In the genomic region with DNA sequence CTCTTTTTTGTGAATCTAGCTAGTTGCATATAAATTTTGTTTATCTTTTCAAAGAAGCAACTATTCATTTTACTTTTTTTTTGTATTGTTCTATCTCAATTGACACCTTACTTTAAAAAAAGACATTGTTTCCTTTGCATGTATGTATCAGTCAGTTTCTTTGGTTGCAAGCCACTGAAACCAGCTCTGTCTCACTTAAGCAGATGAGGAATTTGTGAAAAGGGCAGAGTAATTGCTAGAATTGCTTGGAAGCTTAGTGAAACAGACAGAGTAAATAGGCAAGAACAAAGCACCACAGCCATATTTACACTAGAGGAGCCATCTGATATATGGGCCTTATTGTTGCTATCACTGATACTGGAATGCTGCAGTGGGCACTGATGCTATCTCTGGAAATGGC, we compare ENCODE assay signal across 27 cellular contexts.
"Had no signal": no experiment of that assay in that cellular context is flagged by ENCODE, and none has a peak within 500 bp of the region (broad histone marks: within the 10 kb centered on the region; RNA-seq: fewer than 3 reads in every experiment).

No MANE protein-coding gene starts in this region.

- FAIRE-seq: keratinocyte had no signal

- H3K27ac Mint-ChIP-seq: mesothelial cell of epicardium; natural killer cell; nephron progenitor cell; progenitor cell of endocrine pancreas; stimulated activated memory B cell treated with anti-CD40 and anti-IgM and Interleukin-4, amounts not matched to agents 10 μg/mL and 1 μg/mL and 100 μg/mL, for 72 hours; stimulated activated naive CD8-positive, alpha-beta T cell treated with anti-CD3 and anti-CD28 coated beads, Interleukin-15, amount 100 ng/mL, for 72 hours had no signal

- DNase-seq: hippocampal formation; kidney glomerular epithelial cell; left colon; left lung; lower lobe of right lung; mammary epithelial cell; naive B cell; natural killer cell; nephron progenitor cell; right lobe of liver; stimulated activated CD4-positive, alpha-beta T cell treated with anti-CD3 and anti-CD28 coated beads, Interleukin-1b, Interleukin-23, amount 100 ng/mL, for 48 hours; stimulated activated CD4-positive, alpha-beta T cell treated with anti-CD3 and anti-CD28 coated beads, Interleukin-2, amount 100 ng/mL, for 48 hours; stimulated activated CD4-positive, alpha-beta T cell treated with anti-CD3 and anti-CD28 coated beads, Interleukin-4, amount 100 ng/mL, for 4 hours; stimulated activated CD8-positive, alpha-beta memory T cell treated with anti-CD3 and anti-CD28 coated beads, Interleukin-4, amount 100 ng/mL, for 48 hours; stimulated activated naive CD4-positive, alpha-beta T cell treated with Interleukin-2 at 50 U/mL for 16 hours; stimulated activated naive CD8-positive, alpha-beta T cell treated with anti-CD3 and anti-CD28 coated beads, Interleukin-15, amount 100 ng/mL, for 72 hours; substantia nigra; upper lobe of left lung had no signal

- H3K27me3 ChIP-seq: left lung, right atrium auricular region, right lobe of liver, tibial nerve, upper lobe of left lung, vagina had no signal

- H3K27ac ChIP-seq: left lung, lower lobe of right lung, parathyroid adenoma, right atrium auricular region, right lobe of liver, tibial nerve, upper lobe of left lung, vagina had no signal

- H3K9me3 ChIP-seq: left lung, lower lobe of right lung, right atrium auricular region, right lobe of liver, upper lobe of left lung, vagina had no signal

- H3K4me3 Mint-ChIP-seq: mesothelial cell of epicardium; naive B cell; natural killer cell; nephron progenitor cell; stimulated activated memory B cell treated with anti-CD40 and anti-IgM and Interleukin-4, amounts not matched to agents 10 μg/mL and 1 μg/mL and 100 μg/mL, for 72 hours; stimulated activated naive CD8-positive, alpha-beta T cell treated with anti-CD3 and anti-CD28 coated beads, Interleukin-15, amount 100 ng/mL, for 72 hours had no signal

- H3K9me3 Mint-ChIP-seq: stimulated activated memory B cell treated with anti-CD40 and anti-IgM and Interleukin-4, amounts not matched to agents 10 μg/mL and 1 μg/mL and 100 μg/mL, for 72 hours had no signal

- H3K4me3 ChIP-seq: left lung, lower lobe of right lung, right atrium auricular region, right lobe of liver, smooth muscle cell, tibial nerve, upper lobe of left lung, vagina had no signal

- H2AFZ ChIP-seq: parathyroid adenoma had no signal

- H3K4me2 ChIP-seq: smooth muscle cell had no signal

- H3K36me3 ChIP-seq: left lung, lower lobe of right lung, right atrium auricular region, right lobe of liver, tibial nerve, upper lobe of left lung, vagina had no signal

- ATAC-seq: left colon; left lung; lower lobe of right lung; natural killer cell; stimulated activated memory B cell treated with anti-CD40 and anti-IgM and Interleukin-4, amounts not matched to agents 10 μg/mL and 1 μg/mL and 100 μg/mL, for 72 hours; stimulated activated naive CD8-positive, alpha-beta T cell treated with anti-CD3 and anti-CD28 coated beads, Interleukin-15, amount 100 ng/mL, for 72 hours had no signal

- H3K4me1 ChIP-seq: left lung, lower lobe of right lung, parathyroid adenoma, right atrium auricular region, right lobe of liver, tibial nerve, upper lobe of left lung, vagina had no signal

- H3K9ac ChIP-seq: parathyroid adenoma had no signal

- H3K36me3 Mint-ChIP-seq: mesothelial cell of epicardium, naive B cell, natural killer cell had no signal

- H3K27me3 Mint-ChIP-seq: naive B cell; progenitor cell of endocrine pancreas; stimulated activated memory B cell treated with anti-CD40 and anti-IgM and Interleukin-4, amounts not matched to agents 10 μg/mL and 1 μg/mL and 100 μg/mL, for 72 hours; stimulated activated naive CD8-positive, alpha-beta T cell treated with anti-CD3 and anti-CD28 coated beads, Interleukin-15, amount 100 ng/mL, for 72 hours had no signal

- H3K4me1 Mint-ChIP-seq: mesothelial cell of epicardium; natural killer cell; nephron progenitor cell; stimulated activated naive CD8-positive, alpha-beta T cell treated with anti-CD3 and anti-CD28 coated beads, Interleukin-15, amount 100 ng/mL, for 72 hours had no signal
